In the genomic region with DNA sequence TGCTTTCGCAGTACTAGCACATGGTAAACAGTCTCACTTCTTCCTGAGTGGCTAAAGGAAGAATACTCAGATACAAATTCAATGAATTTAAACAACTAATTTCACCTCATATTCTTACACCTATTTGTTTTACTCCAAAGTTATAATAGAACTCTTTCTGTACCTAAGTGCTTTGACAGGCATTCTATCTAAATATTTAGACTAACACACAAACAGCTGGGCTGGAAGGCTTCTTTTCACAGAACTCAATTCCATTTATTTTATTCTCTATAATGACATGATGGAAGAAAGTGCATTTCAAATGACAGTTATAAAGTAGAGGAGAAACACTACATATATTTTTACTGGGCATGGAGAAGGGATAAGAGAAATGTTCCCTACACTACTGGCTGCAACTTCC, we compare ENCODE assay signal across 24 cellular contexts.
"Had no signal": no experiment of that assay in that cellular context is flagged by ENCODE, and none has a peak within 500 bp of the region (broad histone marks: within the 10 kb centered on the region; RNA-seq: fewer than 3 reads in every experiment).

No MANE protein-coding gene starts in this region.

- H3K27me3 ChIP-seq: colonic mucosa, dorsolateral prefrontal cortex, esophagus muscularis mucosa, esophagus squamous epithelium, foreskin keratinocyte, gastrocnemius medialis, gastroesophageal sphincter, heart left ventricle, heart right ventricle had no signal

- DNase-seq: colonic mucosa; cortex of kidney; dermis blood vessel endothelial cell; dorsolateral prefrontal cortex; effector CD4-positive, alpha-beta T cell; effector CD8-positive, alpha-beta T cell; effector memory CD4-positive, alpha-beta T cell; effector memory CD8-positive, alpha-beta T cell; endodermal cell; erythroblast; esophagus squamous epithelium; foreskin fibroblast; foreskin keratinocyte; foreskin melanocyte; gastrocnemius medialis; glutamatergic neuron; head of caudate nucleus; heart left ventricle; heart right ventricle had no signal

- H3K36me3 ChIP-seq: colonic mucosa, esophagus muscularis mucosa, esophagus squamous epithelium, gastrocnemius medialis, gastroesophageal sphincter, heart left ventricle, heart right ventricle had no signal

- H3K27ac ChIP-seq: colonic mucosa, coronary artery, dorsolateral prefrontal cortex, epithelial cell of prostate, esophagus muscularis mucosa, esophagus squamous epithelium, foreskin keratinocyte, gastrocnemius medialis, gastroesophageal sphincter, heart left ventricle, heart right ventricle had no signal

- ATAC-seq: effector memory CD8-positive, alpha-beta T cell; esophagus mucosa; foreskin keratinocyte; gastrocnemius medialis; gastroesophageal sphincter; heart left ventricle; heart right ventricle had no signal

- H3K4me1 ChIP-seq: colonic mucosa, esophagus muscularis mucosa, esophagus squamous epithelium, gastrocnemius medialis, gastroesophageal sphincter, heart left ventricle, heart right ventricle had no signal

- H3K4me3 ChIP-seq: colonic mucosa, coronary artery, dorsolateral prefrontal cortex, esophagus muscularis mucosa, esophagus squamous epithelium, gastrocnemius medialis, gastroesophageal sphincter, heart left ventricle, heart right ventricle had no signal

- H3K9me3 ChIP-seq: colonic mucosa, esophagus muscularis mucosa, esophagus squamous epithelium, gastrocnemius medialis, gastroesophageal sphincter had no signal
